In the genomic region with DNA sequence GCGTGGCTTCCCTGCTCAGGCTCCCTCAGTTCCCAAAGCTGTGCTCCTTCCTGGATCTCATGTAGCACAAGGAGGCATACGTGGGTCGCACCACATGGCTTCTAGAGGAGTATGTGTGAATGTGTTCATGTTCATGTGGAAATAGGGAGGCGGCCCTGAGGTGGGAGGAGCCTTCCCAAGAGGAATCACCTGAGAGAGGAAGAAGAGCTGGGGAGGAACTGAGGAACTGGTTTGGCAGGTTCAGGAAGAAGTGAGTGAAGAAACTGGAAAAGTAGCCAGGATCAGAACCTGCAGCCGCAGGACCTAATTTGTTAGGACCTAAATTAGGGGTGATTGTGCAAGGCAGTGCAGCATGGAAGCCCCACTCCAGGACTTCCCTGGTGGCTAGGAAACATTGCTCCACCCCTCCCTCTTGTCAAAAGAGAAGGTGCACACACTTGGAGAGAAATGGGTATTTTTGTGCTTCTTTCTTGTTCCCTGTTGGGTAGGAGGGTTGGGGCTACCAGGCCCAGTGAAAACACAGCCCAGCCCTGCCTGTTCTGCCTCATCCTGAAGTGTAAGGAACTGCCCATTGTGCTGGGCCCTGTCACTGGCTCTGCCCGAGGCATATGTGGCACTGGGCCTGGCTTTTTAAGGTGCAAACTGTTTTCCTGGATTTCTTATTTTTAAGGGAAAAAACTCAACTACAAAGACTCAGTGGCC, we compare ENCODE assay signal across 9 cellular contexts. TPM values are rescaled to one million over a fixed set of nuclear protein-coding genes. Genes with fewer than 3 reads are reported as not detected.
DNase-seq lines count a peak whose midpoint lies in the region; ATAC-seq, FAIRE-seq and TF ChIP-seq lines count a peak whose summit lies in the region.
"Had no signal": no experiment of that assay in that cellular context is flagged by ENCODE, and none has a peak within 500 bp of the region (broad histone marks: within the 10 kb centered on the region; RNA-seq: fewer than 3 reads in every experiment).

No MANE protein-coding gene starts in this region.

- peak overlapping the region; percentile 68; the same call in 1 of the 2 replicates for H2AK5ac ChIP-seq in H1 (ENCODE audit: low read depth, low read length)

- peak overlapping the region; percentile 23 for H4K91ac ChIP-seq in H1 (replicated peaks; ENCODE audit: insufficient read length, low read length)

- POLR2A ChIA-PET in activated naive CD8-positive, alpha-beta T cell treated with anti-CD3 and anti-CD28 coated beads, Interleukin-2, amount 10 ng/mL, durations not matched to agents 7 days and 5 days (lab: Charles Lee), result interaction anchor here (1.2 kb wide), 1 partner anchor 12 kb away, joined by 3 read pairs; no protein-coding TSS in a partner anchor
- POLR2A ChIA-PET in H1 (lab: Charles Lee; ENCODE audit: partially characterized antibody), result no interaction called here
- POLR2A ChIA-PET in naive thymus-derived CD4-positive, alpha-beta T cell (lab: Charles Lee), result interaction anchor here (1.3 to 1.4 kb wide), 2 partner anchors 9 to 20 kb away, joined by 4 to 6 read pairs; no protein-coding TSS in a partner anchor

- no peaks in the 10 kb centered on the region for H3K9me3 Mint-ChIP-seq in activated naive CD8-positive, alpha-beta T cell treated with anti-CD3 and anti-CD28 coated beads, Interleukin-2, amount 10 ng/mL, durations not matched to agents 7 days and 5 days
- no peaks in the 10 kb centered on the region for H3K9me3 Mint-ChIP-seq in activated naive CD8-positive, alpha-beta T cell treated with anti-CD3 and anti-CD28 coated beads for 36 hours
- peaks cover 0 to 3% (median 0%) of the 10 kb centered on the region in 11 donors for H3K9me3 Mint-ChIP-seq in naive thymus-derived CD4-positive, alpha-beta T cell

- H4K8ac ChIP-seq in H1 (ENCODE audit: extremely low read depth, insufficient read depth, low read length), result no peak overlapping the region

- H3K4me1 Mint-ChIP-seq in activated naive CD8-positive, alpha-beta T cell treated with anti-CD3 and anti-CD28 coated beads, Interleukin-2, amount 10 ng/mL, durations not matched to agents 7 days and 5 days, result peaks cover 33% of the 10 kb centered on the region
- H3K4me1 Mint-ChIP-seq in activated naive CD8-positive, alpha-beta T cell treated with anti-CD3 and anti-CD28 coated beads for 36 hours, result peaks cover 31% of the 10 kb centered on the region
- H3K4me1 Mint-ChIP-seq in naive thymus-derived CD4-positive, alpha-beta T cell, result peaks cover 33 to 78% (median 71%) of the 10 kb centered on the region in 7 donors

- H3K4ac ChIP-seq in H1 (replicated peaks; ENCODE audit: insufficient read length, low read depth, low read length), result no peak overlapping the region

- H3K9ac ChIP-seq in H1 (replicated peaks in 1 of 4; ENCODE audit: extremely low read depth in 1 of 4, low read depth in 3 of 4, low read length in 3 of 4), result no peak overlapping the region

- TF ChIP-seq CTCF in H1 (IDR thresholded peaks at IDR 0.05; ENCODE audit: control extremely low read depth in 1 of 3, insufficient read depth in 1 of 3, low read depth in 1 of 3, low read length in 3 of 3), result no peak

- H3K27me3 Mint-ChIP-seq in activated naive CD8-positive, alpha-beta T cell treated with anti-CD3 and anti-CD28 coated beads, Interleukin-2, amount 10 ng/mL, durations not matched to agents 7 days and 5 days, result no peaks in the 10 kb centered on the region
- no peaks in the 10 kb centered on the region for H3K27me3 Mint-ChIP-seq in activated naive CD8-positive, alpha-beta T cell treated with anti-CD3 and anti-CD28 coated beads for 36 hours
- no peaks in the 10 kb centered on the region for H3K27me3 Mint-ChIP-seq in naive thymus-derived CD4-positive, alpha-beta T cell

- DNase-seq in activated naive CD8-positive, alpha-beta T cell treated with anti-CD3 and anti-CD28 coated beads, Interleukin-2, amount 10 ng/mL, durations not matched to agents 7 days and 5 days, result no peak
- no peak for DNase-seq in activated naive CD8-positive, alpha-beta T cell treated with anti-CD3 and anti-CD28 coated beads for 36 hours
- no peak for DNase-seq in H1 (ENCODE audit: low read depth in 1 of 2, low spot score in 2 of 2)
- DNase-seq in naive thymus-derived CD4-positive, alpha-beta T cell, result no peak
- no peak for DNase-seq in NCI-H187 treated with DMSO at 0.1 percent for 48 hours (lab: John Stamatoyannopoulos, UW)
- DNase-seq: central memory CD4-positive, alpha-beta T cell had no signal

- WGBS in H1 (ENCODE audit: extremely low coverage in 1 of 2, insufficient coverage in 1 of 2, insufficient read length in 1 of 2, insufficient replicate concordance in 2 of 2, low coverage in 1 of 2, low lambda C conversion rate in 2 of 2, missing lambda C conversion rate in 1 of 2), 2 experiments, result 82% methylated on average over 6 of the region's 6 CpGs; no CpG with 5 or more reads in 1 of the 2 experiments

- H4K5ac ChIP-seq in H1 (ENCODE audit: insufficient read length, low read depth, low read length), result no peak overlapping the region

- H3K4me2 ChIP-seq in H1 (ENCODE audit: insufficient read depth in 1 of 2, low read depth in 2 of 2, low read length in 2 of 2), result peak overlapping the region; percentile 9 to 35; a peak in 1 of 4 replicates

- no peak for TF ChIP-seq RAD21 in H1 (IDR thresholded peaks at IDR 0.05 in 1 of 2, conservative IDR thresholded peaks at IDR 0.05 in 1 of 2; ENCODE audit: low read depth in 2 of 2, low read length in 2 of 2)

- H3K36me3 Mint-ChIP-seq in activated naive CD8-positive, alpha-beta T cell treated with anti-CD3 and anti-CD28 coated beads, Interleukin-2, amount 10 ng/mL, durations not matched to agents 7 days and 5 days, result peaks cover 20% of the 10 kb centered on the region
- peaks cover 15% of the 10 kb centered on the region for H3K36me3 Mint-ChIP-seq in activated naive CD8-positive, alpha-beta T cell treated with anti-CD3 and anti-CD28 coated beads for 36 hours
- H3K36me3 Mint-ChIP-seq in naive thymus-derived CD4-positive, alpha-beta T cell, result peaks cover 7 to 34% (median 7%) of the 10 kb centered on the region in 5 donors

- no peak overlapping the region for H3K23ac ChIP-seq in H1 (ENCODE audit: insufficient read length)

- no peak overlapping the region for H3K56ac ChIP-seq in H1 (replicated peaks; ENCODE audit: insufficient read length, low read depth, low read length)

- H2BK5ac ChIP-seq in H1 (ENCODE audit: low read depth, low read length), result peak overlapping the region; percentile 54; the same call in 1 of the 2 replicates

- TF ChIP-seq EP300 in H1 (IDR thresholded peaks at IDR 0.05; ENCODE audit: borderline replicate concordance in 1 of 2, low read depth in 2 of 2, low read length in 2 of 2), result no peak

- no peak for FAIRE-seq in H1 (lab: Jason Lieb, UNC)

- H2BK20ac ChIP-seq in H1 (ENCODE audit: low read length), result peak overlapping the region; percentile 77; the same call in 1 of the 2 replicates

- no peaks in the 10 kb centered on the region for H3K23me2 ChIP-seq in H1 (ENCODE audit: low read depth, low read length)

- no peaks in the 10 kb centered on the region; the same call in none of the 2 replicates for H3K79me1 ChIP-seq in H1 (ENCODE audit: low read depth, low read length)

- H3K14ac ChIP-seq in H1 (ENCODE audit: insufficient read length), result no peak overlapping the region

- H3K27me3 ChIP-seq in H1 (replicated peaks in 1 of 4; ENCODE audit: control insufficient read depth in 3 of 4, extremely low read depth in 1 of 4, insufficient read depth in 3 of 4, low read length in 3 of 4), result no peaks in the 10 kb centered on the region
- H3K27me3 ChIP-seq in naive thymus-derived CD4-positive, alpha-beta T cell (ENCODE audit: control insufficient read depth in 2 of 2, insufficient read depth in 2 of 2, low read length in 2 of 2), result no peaks in the 10 kb centered on the region

- H3K18ac ChIP-seq in H1 (ENCODE audit: extremely low read depth, low read length), result peak overlapping the region; percentile 33; the same call in 1 of the 2 replicates

- no peak overlapping the region for H3K4me3 ChIP-seq in H1 (ENCODE audit: extremely low read depth in 1 of 4, insufficient read depth in 2 of 4, low read depth in 3 of 4, low read length in 4 of 4)
- H3K4me3 ChIP-seq in naive thymus-derived CD4-positive, alpha-beta T cell (ENCODE audit: low read length), result no peak overlapping the region

- H2BK12ac ChIP-seq in H1 (ENCODE audit: low read depth, low read length), result peak overlapping the region; percentile 87; the same call in 1 of the 2 replicates

- H3K4me1 ChIP-seq in H1 (replicated peaks in 1 of 4; ENCODE audit: control insufficient read depth in 3 of 4, insufficient read depth in 4 of 4, low read length in 3 of 4), result peaks cover 4 to 19% (median 10%) of the 10 kb centered on the region in 4 experiments
- peaks cover 0 to 27% of the 10 kb centered on the region in 2 donors for H3K4me1 ChIP-seq in naive thymus-derived CD4-positive, alpha-beta T cell (ENCODE audit: control insufficient read depth in 2 of 2, insufficient read depth in 2 of 2, low read length in 2 of 2)

- no peaks in the 10 kb centered on the region for H4K20me1 ChIP-seq in H1 (replicated peaks in 1 of 2; ENCODE audit: control insufficient read depth in 1 of 2, insufficient read depth in 2 of 2, low read length in 2 of 2)

- no peak for TF ChIP-seq POLR2A in H1 (IDR thresholded peaks at IDR 0.05; ENCODE audit: control extremely low read depth in 1 of 2, low read depth in 2 of 2, low read length in 2 of 2)

- H2BK120ac ChIP-seq in H1 (replicated peaks; ENCODE audit: low read depth, low read length), result no peak overlapping the region

- no peak overlapping the region for H3K4me3 Mint-ChIP-seq in activated naive CD8-positive, alpha-beta T cell treated with anti-CD3 and anti-CD28 coated beads, Interleukin-2, amount 10 ng/mL, durations not matched to agents 7 days and 5 days
- H3K4me3 Mint-ChIP-seq in activated naive CD8-positive, alpha-beta T cell treated with anti-CD3 and anti-CD28 coated beads for 36 hours, result no peak overlapping the region
- H3K4me3 Mint-ChIP-seq in naive thymus-derived CD4-positive, alpha-beta T cell, result peak overlapping the region in 5 of 10 donors; percentile 2 to 49 (median 25)

- no peaks in the 10 kb centered on the region for H3K9me3 ChIP-seq in H1 (ENCODE audit: insufficient read depth in 2 of 2, low read depth in 1 of 2, low read length in 1 of 2)
- no peaks in the 10 kb centered on the region for H3K9me3 ChIP-seq in naive thymus-derived CD4-positive, alpha-beta T cell (ENCODE audit: control insufficient read depth in 2 of 3, low read length in 3 of 3)

- CTCF ChIA-PET in H1 (lab: Charles Lee; ENCODE audit: partially characterized antibody), result interaction anchor here (0.6 kb wide), 1 partner anchor 184 kb away, joined by 4 read pairs; no protein-coding TSS in a partner anchor
- CTCF ChIA-PET in naive thymus-derived CD4-positive, alpha-beta T cell (lab: Charles Lee), result interaction anchor here (1.0 to 1.7 kb wide), 2 partner anchors 24 to 56 kb away, joined by 3 to 6 read pairs; no protein-coding TSS in a partner anchor

- intact Hi-C loops in naive thymus-derived CD4-positive, alpha-beta T cell (cut with micrococcal nuclease), result no loop called here

- peak; percentile 12 for ATAC-seq in activated naive CD8-positive, alpha-beta T cell treated with anti-CD3 and anti-CD28 coated beads, Interleukin-2, amount 10 ng/mL, durations not matched to agents 7 days and 5 days (ENCODE audit: low read depth)
- ATAC-seq in naive thymus-derived CD4-positive, alpha-beta T cell, result no peak
- ATAC-seq in HG03469 (IDR thresholded peaks at IDR 0.05; ENCODE audit: unreplicated experiment) (no peak), HG02763 (IDR thresholded peaks at IDR 0.05; ENCODE audit: unreplicated experiment) (no peak), HG03521 (IDR thresholded peaks at IDR 0.05; ENCODE audit: unreplicated experiment) (no peak)

- H3K27ac ChIP-seq in H1 (ENCODE audit: low read depth, low read length), result no peak overlapping the region
- peak overlapping the region; percentile 46 for H3K27ac ChIP-seq in naive thymus-derived CD4-positive, alpha-beta T cell (ENCODE audit: low read depth, low read length)

- H3K36me3 ChIP-seq in H1 (ENCODE audit: control insufficient read depth in 2 of 4, insufficient read depth in 4 of 4, low read length in 3 of 4), result no peaks in the 10 kb centered on the region
- peaks cover 0 to 6% (median 2%) of the 10 kb centered on the region in 3 experiments for H3K36me3 ChIP-seq in naive thymus-derived CD4-positive, alpha-beta T cell (ENCODE audit: control insufficient read depth in 2 of 3, insufficient read depth in 3 of 3, low read length in 3 of 3)

- H2BK15ac ChIP-seq in H1 (ENCODE audit: low read length), result peak overlapping the region; percentile 13; the same call in 1 of the 2 replicates

- H3K27ac Mint-ChIP-seq in activated naive CD8-positive, alpha-beta T cell treated with anti-CD3 and anti-CD28 coated beads, Interleukin-2, amount 10 ng/mL, durations not matched to agents 7 days and 5 days, result peak overlapping the region; percentile 66
- no peak overlapping the region for H3K27ac Mint-ChIP-seq in activated naive CD8-positive, alpha-beta T cell treated with anti-CD3 and anti-CD28 coated beads for 36 hours
- H3K27ac Mint-ChIP-seq in naive thymus-derived CD4-positive, alpha-beta T cell, result peak overlapping the region; percentile 21 to 92 (median 79)

- H3K79me2 ChIP-seq in H1 (ENCODE audit: control insufficient read depth in 1 of 2, insufficient read depth in 2 of 2, low read length in 2 of 2), result no peaks in the 10 kb centered on the region

- H2AFZ ChIP-seq in H1 (ENCODE audit: low read length), result no peak overlapping the region

RNA-seq across cellular contexts. Expression of gene SYNJ2, which starts 20.7 kb away (rescaled TPM):
- total RNA-seq in activated naive CD8-positive, alpha-beta T cell treated with anti-CD3 and anti-CD28 coated beads, Interleukin-2, amount 10 ng/mL, durations not matched to agents 7 days and 5 days, result 10 to 100 TPM; 26.2 to 32.1 TPM
- total RNA-seq in activated naive CD8-positive, alpha-beta T cell treated with anti-CD3 and anti-CD28 coated beads for 36 hours, result 10 to 100 TPM; 28.1 to 29.4 TPM
- 13.5 and 13.9 TPM in 2 replicates for total RNA-seq in H1 (2021; fragmentation: NEBNext Ultra II Directional; extraction: Animal tissue kit (Norgen Biotek cat#: 25700))
- polyA plus RNA-seq in H1 (2011; rRNA removed), result 3.7 TPM in 2 replicates
- 3.4 TPM for polyA plus RNA-seq in H1 (2011; cell fraction: cytosol; rRNA removed)
- polyA plus RNA-seq in H1 (2011; cell fraction: nucleus; rRNA removed), result 8.0 TPM
- polyA plus RNA-seq in H1 (2012, experiment 1 of 2), result 4.8 to 6.4 TPM (median 5.5 TPM) in 4 replicates
- 2.3 TPM for polyA plus RNA-seq in H1 (2012, experiment 2 of 2)
- polyA plus RNA-seq in H1 (2013, experiment 1 of 2), result 6.1 TPM
- 5.8 TPM for polyA plus RNA-seq in H1 (2013, experiment 2 of 2)
- polyA minus RNA-seq in H1 (2011; rRNA and poly(A)+ RNA removed), result 8.9 and 9.5 TPM in 2 replicates
- 5.3 TPM for polyA minus RNA-seq in H1 (2011; cell fraction: cytosol; rRNA and poly(A)+ RNA removed)
- polyA minus RNA-seq in H1 (2011; cell fraction: nucleus; rRNA and poly(A)+ RNA removed), result 6.2 TPM
- total RNA-seq in naive thymus-derived CD4-positive, alpha-beta T cell, result 10 to 100 TPM; 22.4 to 36.6 (median 22.5) TPM
- 10 to 100 TPM; 12.0 to 18.0 TPM for polyA plus RNA-seq in naive thymus-derived CD4-positive, alpha-beta T cell
